In the genomic region with DNA sequence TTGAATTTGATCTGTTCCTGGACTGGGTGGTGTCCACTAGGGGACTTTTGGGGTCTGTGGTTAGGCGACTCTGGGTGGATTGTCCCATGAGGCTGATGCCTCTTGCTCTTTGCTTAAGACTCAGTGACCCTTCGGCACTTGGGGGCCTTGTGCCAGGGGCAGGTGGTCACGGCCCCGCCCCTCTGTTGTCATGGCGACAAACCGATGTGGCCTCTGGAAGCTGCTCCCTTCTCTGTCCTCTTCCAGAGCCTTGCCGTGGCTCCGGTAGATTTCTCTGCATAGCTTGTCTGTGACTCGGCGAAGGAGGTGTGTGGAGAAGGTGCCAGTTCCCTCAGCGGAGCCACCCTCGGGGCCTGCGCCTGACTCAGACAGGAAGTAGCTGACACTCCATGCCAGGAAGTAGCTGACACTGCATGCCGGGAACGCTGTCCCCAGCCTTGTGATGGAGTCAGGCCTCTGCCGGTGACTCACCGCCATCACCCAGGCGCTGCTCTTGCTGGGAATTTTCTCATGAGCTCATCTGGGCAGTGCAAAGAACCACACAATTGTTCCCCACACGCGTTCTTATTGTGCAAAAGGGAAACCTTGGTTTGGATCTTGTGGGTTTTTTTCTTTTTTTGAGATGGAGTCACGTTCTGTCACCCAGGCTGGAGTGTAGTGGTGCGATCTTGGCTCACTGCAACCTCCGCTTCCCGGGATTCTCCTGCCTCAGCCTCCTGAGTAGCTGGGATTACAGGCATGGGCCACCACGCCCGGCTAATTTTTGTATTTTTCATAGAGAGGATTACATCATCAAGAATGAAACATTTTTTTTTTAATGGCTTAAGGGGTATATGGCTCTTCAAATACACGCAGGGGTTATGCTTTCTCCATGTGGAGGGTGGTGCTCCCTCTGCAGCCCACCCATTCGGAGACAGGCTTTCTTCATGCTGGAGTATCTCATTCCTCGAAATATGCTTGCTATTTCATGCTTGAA, we compare ENCODE assay signal across 8 cellular contexts.
A peak's percentile ranks its signal among the peaks of the same experiment; 100 is the strongest.
DNase-seq lines count a peak whose midpoint lies in the region; ATAC-seq, FAIRE-seq and TF ChIP-seq lines count a peak whose summit lies in the region.

No MANE protein-coding gene starts in this region.

- peak overlapping the region in 4 of 5 donors; percentile 26 to 61 (median 36) for H3K9ac ChIP-seq in subcutaneous abdominal adipose tissue (ENCODE audit: low read length in 5 of 5)

- DNase-seq in GM12891 (ENCODE audit: insufficient read length, low spot score) = peak; percentile 33
- DNase-seq in RKO (ENCODE audit: low spot score) = peak; percentile 100
- peak; percentile 76 for DNase-seq in activated gamma-delta T cell (lab: John Stamatoyannopoulos, UW)
- peak; percentile 79 for DNase-seq in fibroblast of the conjunctiva (ENCODE audit: low read depth)
- DNase-seq in occipital lobe (lab: John Stamatoyannopoulos, UW) = peak; percentile 77
- DNase-seq in NCI-H187 treated with DMSO at 0.1 percent for 48 hours (lab: John Stamatoyannopoulos, UW) = no peak

- peaks cover 4 to 14% (median 13%) of the 10 kb centered on the region in 5 donors for H3K4me1 ChIP-seq in subcutaneous abdominal adipose tissue (ENCODE audit: control insufficient read depth in 5 of 5, insufficient read depth in 5 of 5, low read length in 5 of 5)

- peak overlapping the region; percentile 13 to 64 (median 56) for H3K4me3 ChIP-seq in subcutaneous abdominal adipose tissue (ENCODE audit: low read depth in 1 of 5, low read length in 5 of 5)

- peak; percentile 54 for ATAC-seq in HG02840 (IDR thresholded peaks at IDR 0.05; ENCODE audit: low FRiP score, unreplicated experiment)

- H3K9me3 ChIP-seq in subcutaneous abdominal adipose tissue (ENCODE audit: control insufficient read depth in 5 of 5, low read length in 5 of 5) = no peaks in the 10 kb centered on the region

- peaks cover 0 to 3% (median 0%) of the 10 kb centered on the region in 5 donors for H3K36me3 ChIP-seq in subcutaneous abdominal adipose tissue (ENCODE audit: control insufficient read depth in 5 of 5, insufficient read depth in 5 of 5, low read length in 5 of 5)

- H3K27me3 ChIP-seq in subcutaneous abdominal adipose tissue (ENCODE audit: control insufficient read depth in 5 of 5, insufficient read depth in 4 of 5, low read length in 5 of 5) = peaks cover 0 to 4% (median 0%) of the 10 kb centered on the region in 5 donors

- peak overlapping the region; percentile 51 for H3K27ac ChIP-seq in subcutaneous abdominal adipose tissue (ENCODE audit: low read depth, low read length)

- FAIRE-seq in GM12891 (lab: Jason Lieb, UNC) = peak; percentile 31

- no peak for TF ChIP-seq POLR2A in GM12891 (IDR thresholded peaks at IDR 0.05; ENCODE audit: low read depth, low read length)

TF ChIP-seq in GM12891, 5 proteins besides CTCF, POLR2A, EP300 and RAD21:
- TF ChIP-seq SPI1 (IDR thresholded peaks at IDR 0.05; ENCODE audit: low read depth, low read length) = peak; percentile 39; the same call in 1 of the 2 replicates
- TF ChIP-seq PAX5 (IDR thresholded peaks at IDR 0.05; ENCODE audit: insufficient read depth, low read length, severe bottlenecking) = no peak
